In genomic region chr9:7333714-7334113, GRCh38 we compare ENCODE assay signal across 14 cellular contexts.
DNase-seq lines count a peak whose midpoint lies in the region; ATAC-seq and TF ChIP-seq lines count a peak whose summit lies in the region.
"Had no signal": no experiment of that assay in that cellular context is flagged by ENCODE, and none has a peak within 500 bp of the region (broad histone marks: within the 10 kb centered on the region; RNA-seq: fewer than 3 reads in every experiment).

No MANE protein-coding gene starts in this region.

- H3K27me3 ChIP-seq in prostate gland (replicated peaks; ENCODE audit: insufficient read depth) (no peaks in the 10 kb centered on the region), WERI-Rb-1 (ENCODE audit: insufficient read depth, low read depth, severe bottlenecking) (no peaks in the 10 kb centered on the region), tibial nerve (no peaks in the 10 kb centered on the region)
- H3K27me3 ChIP-seq: BE2C had no signal

- DNase-seq in DMS79 treated with DMSO at 0.1 percent for 48 hours (lab: John Stamatoyannopoulos, UW) (peak; percentile 79), fibroblast of mammary gland (ENCODE audit: low read depth) (peak; percentile 23), prostate gland (ENCODE audit: low spot score) (no peak), WERI-Rb-1 (no peak), tibial nerve (ENCODE audit: low spot score in 2 of 2) (no peak), DMS53 treated with DMSO at 0.1 percent for 48 hours (lab: John Stamatoyannopoulos, UW; ENCODE audit: unreplicated experiment) (no peak)
- DNase-seq: BE2C; CD4-positive, alpha-beta memory T cell; DMS153; GM23248 had no signal

- H3K4me1 ChIP-seq in prostate gland (replicated peaks) (no peaks in the 10 kb centered on the region), tibial nerve (no peaks in the 10 kb centered on the region)
- H3K4me1 ChIP-seq: BE2C had no signal

- H3K4me3 ChIP-seq in fibroblast of mammary gland (ENCODE audit: control insufficient read depth, low read depth, low read length) (no peak overlapping the region), prostate gland (no peak overlapping the region), WERI-Rb-1 (ENCODE audit: low read depth, low read length) (no peak overlapping the region), tibial nerve (no peak overlapping the region)
- H3K4me3 ChIP-seq: GM23248 had no signal

- H3K36me3 ChIP-seq in prostate gland, result no peaks in the 10 kb centered on the region
- H3K36me3 ChIP-seq in WERI-Rb-1, result no peaks in the 10 kb centered on the region
- no peaks in the 10 kb centered on the region for H3K36me3 ChIP-seq in tibial nerve
- H3K36me3 ChIP-seq: BE2C had no signal

- no peak for TF ChIP-seq POLR2A in prostate gland (IDR thresholded peaks at IDR 0.05)
- TF ChIP-seq POLR2A in tibial nerve (IDR thresholded peaks at IDR 0.05), result no peak

- TF ChIP-seq CTCF in fibroblast of mammary gland (conservative IDR thresholded peaks at IDR 0.05; ENCODE audit: control insufficient read depth, insufficient read depth, low read depth, low read length) (no peak), prostate gland (IDR thresholded peaks at IDR 0.05) (no peak), WERI-Rb-1 (IDR thresholded peaks at IDR 0.05; ENCODE audit: low read depth, low read length) (no peak), tibial nerve (IDR thresholded peaks at IDR 0.05) (no peak)

- intact Hi-C loops in prostate gland (cut with DNase I), result no loop called here

- WGBS in prostate gland, result 70% methylated on average over 1 of the region's 1 CpG
- WGBS in tibial nerve, 2 donors, result 56 to 72% methylated on average over 1 of the region's 1 CpG

- peak; percentile 40; the same call in 2 of the 3 replicates for ATAC-seq in SK-N-SH treated with all-trans-retinoic acid at 6 μM for 48 hours
- ATAC-seq: HCT116, HepG2 had no signal

- TF ChIP-seq EP300 in tibial nerve (IDR thresholded peaks at IDR 0.05), result no peak

- no peak overlapping the region for H3K27ac ChIP-seq in prostate gland
- H3K27ac ChIP-seq in WERI-Rb-1, result no peak overlapping the region
- no peak overlapping the region for H3K27ac ChIP-seq in tibial nerve
- H3K27ac ChIP-seq: C4-2B, GM23248 had no signal

- H3K9me3 ChIP-seq in prostate gland, result no peaks in the 10 kb centered on the region
- H3K9me3 ChIP-seq in WERI-Rb-1 (ENCODE audit: severe bottlenecking), result no peaks in the 10 kb centered on the region
- no peaks in the 10 kb centered on the region for H3K9me3 ChIP-seq in tibial nerve
- H3K9me3 ChIP-seq: BE2C had no signal

TF ChIP-seq in SK-N-SH treated with all-trans-retinoic acid at 6 μM for 48 hours, 23 proteins besides CTCF, POLR2A, EP300 and RAD21:
- TF ChIP-seq ZNF565 (CRISPR knock-in tag; conservative IDR thresholded peaks at IDR 0.05; ENCODE audit: low read depth), result no peak
- no peak for TF ChIP-seq ARNTL (CRISPR knock-in tag; IDR thresholded peaks at IDR 0.05; ENCODE audit: borderline replicate concordance, low read depth)
- TF ChIP-seq PATZ1 (CRISPR knock-in tag; IDR thresholded peaks at IDR 0.05; ENCODE audit: borderline replicate concordance), result peak; percentile 75; the same call in 1 of the 2 replicates
- no peak for TF ChIP-seq PPARA (CRISPR knock-in tag; IDR thresholded peaks at IDR 0.05; ENCODE audit: borderline replicate concordance)
- no peak for TF ChIP-seq ESRRG (CRISPR knock-in tag; IDR thresholded peaks at IDR 0.05)
- TF ChIP-seq, protein P1, sequence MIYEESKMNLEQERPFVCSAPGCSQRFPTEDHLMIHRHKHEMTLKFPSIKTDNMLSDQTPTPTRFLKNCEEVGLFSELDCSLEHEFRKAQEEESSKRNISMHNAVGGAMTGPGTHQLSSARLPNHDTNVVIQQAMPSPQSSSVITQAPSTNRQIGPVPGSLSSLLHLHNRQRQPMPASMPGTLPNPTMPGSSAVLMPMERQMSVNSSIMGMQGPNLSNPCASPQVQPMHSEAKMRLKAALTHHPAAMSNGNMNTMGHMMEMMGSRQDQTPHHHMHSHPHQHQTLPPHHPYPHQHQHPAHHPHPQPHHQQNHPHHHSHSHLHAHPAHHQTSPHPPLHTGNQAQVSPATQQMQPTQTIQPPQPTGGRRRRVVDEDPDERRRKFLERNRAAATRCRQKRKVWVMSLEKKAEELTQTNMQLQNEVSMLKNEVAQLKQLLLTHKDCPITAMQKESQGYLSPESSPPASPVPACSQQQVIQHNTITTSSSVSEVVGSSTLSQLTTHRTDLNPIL (CRISPR knock-in tag; IDR thresholded peaks at IDR 0.05; ENCODE audit: low read depth), result no peak
- TF ChIP-seq CSDC2 (CRISPR knock-in tag; IDR thresholded peaks at IDR 0.05), result no peak
- TF ChIP-seq ISL1 (CRISPR knock-in tag; IDR thresholded peaks at IDR 0.05), result peak; percentile 94
- no peak for TF ChIP-seq RARB (CRISPR knock-in tag; IDR thresholded peaks at IDR 0.05)
- no peak for TF ChIP-seq BACH2 (CRISPR knock-in tag; IDR thresholded peaks at IDR 0.05; ENCODE audit: borderline replicate concordance)
- TF ChIP-seq ZC3H10 (CRISPR knock-in tag; IDR thresholded peaks at IDR 0.05), result no peak
- TF ChIP-seq SNAI2 (CRISPR knock-in tag; IDR thresholded peaks at IDR 0.05), result no peak
- TF ChIP-seq, protein P2, sequence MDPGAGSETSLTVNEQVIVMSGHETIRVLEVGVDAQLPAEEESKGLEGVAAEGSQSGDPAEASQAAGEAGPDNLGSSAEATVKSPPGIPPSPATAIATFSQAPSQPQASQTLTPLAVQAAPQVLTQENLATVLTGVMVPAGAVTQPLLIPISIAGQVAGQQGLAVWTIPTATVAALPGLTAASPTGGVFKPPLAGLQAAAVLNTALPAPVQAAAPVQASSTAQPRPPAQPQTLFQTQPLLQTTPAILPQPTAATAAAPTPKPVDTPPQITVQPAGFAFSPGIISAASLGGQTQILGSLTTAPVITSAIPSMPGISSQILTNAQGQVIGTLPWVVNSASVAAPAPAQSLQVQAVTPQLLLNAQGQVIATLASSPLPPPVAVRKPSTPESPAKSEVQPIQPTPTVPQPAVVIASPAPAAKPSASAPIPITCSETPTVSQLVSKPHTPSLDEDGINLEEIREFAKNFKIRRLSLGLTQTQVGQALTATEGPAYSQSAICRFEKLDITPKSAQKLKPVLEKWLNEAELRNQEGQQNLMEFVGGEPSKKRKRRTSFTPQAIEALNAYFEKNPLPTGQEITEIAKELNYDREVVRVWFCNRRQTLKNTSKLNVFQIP (CRISPR knock-in tag; IDR thresholded peaks at IDR 0.05; ENCODE audit: borderline replicate concordance, low read depth), result no peak
- TF ChIP-seq CSRNP3 (CRISPR knock-in tag; IDR thresholded peaks at IDR 0.05), result no peak
- no peak for TF ChIP-seq OSR1 (CRISPR knock-in tag; IDR thresholded peaks at IDR 0.05)
- TF ChIP-seq ZFP30 (CRISPR knock-in tag; IDR thresholded peaks at IDR 0.05), result no peak

Comparison
In these comparisons a context has a peak if more than half of its experiments do, and no peak if none do; other contexts are left out.
1. DNase-seq: peak in DMS79 treated with DMSO at 0.1 percent for 48 hours (single experiment) and fibroblast of mammary gland (single experiment); none in prostate gland (single experiment), WERI-Rb-1 (single experiment), tibial nerve (0 of 2) and DMS53 treated with DMSO at 0.1 percent for 48 hours (single experiment).